In genomic region chr1:26148887-26149286, GRCh38 we compare ENCODE assay signal across 29 cellular contexts. TPM values are rescaled to one million over a fixed set of nuclear protein-coding genes. Genes with fewer than 3 reads are reported as not detected.
"Had no signal": no experiment of that assay in that cellular context is flagged by ENCODE, and none has a peak within 500 bp of the region (broad histone marks: within the 10 kb centered on the region; RNA-seq: fewer than 3 reads in every experiment).

No MANE protein-coding gene starts in this region.

- H3K27ac Mint-ChIP-seq: effector memory CD8-positive, alpha-beta T cell; natural killer cell; progenitor cell of endocrine pancreas; stimulated activated effector memory CD8-positive, alpha-beta T cell treated with anti-CD3 and anti-CD28 coated beads, Interleukin-12 subunit alpha, Interleukin-12 subunit beta, amount 100 ng/mL, for 72 hours had no signal

- H3K9me3 Mint-ChIP-seq: effector memory CD8-positive, alpha-beta T cell; natural killer cell; stimulated activated effector memory CD8-positive, alpha-beta T cell treated with anti-CD3 and anti-CD28 coated beads, Interleukin-12 subunit alpha, Interleukin-12 subunit beta, amount 100 ng/mL, for 72 hours had no signal

- DNase-seq: cortex of kidney; effector memory CD8-positive, alpha-beta T cell; erythroblast; esophagus squamous epithelium; foreskin melanocyte; glutamatergic neuron; heart right ventricle; hippocampal formation; left colon; left ventricle myocardium superior; lower lobe of right lung; natural killer cell; stimulated activated CD4-positive, alpha-beta T cell treated with anti-CD3 and anti-CD28 coated beads, Interleukin-12 subunit alpha, Interleukin-12 subunit beta, amount 100 ng/mL, for 4 hours; stimulated activated CD4-positive, alpha-beta T cell treated with anti-CD3 and anti-CD28 coated beads, Interleukin-1b, Interleukin-23, amount 100 ng/mL, for 48 hours; stimulated activated CD4-positive, alpha-beta T cell treated with anti-CD3 and anti-CD28 coated beads, Interleukin-4, amount 100 ng/mL, for 1 hour; stimulated activated naive CD4-positive, alpha-beta T cell treated with Interleukin-2 at 50 U/mL for 16 hours; stomach; thyroid gland; upper lobe of left lung had no signal

- H3K36me3 Mint-ChIP-seq: natural killer cell had no signal

- H3K4me3 Mint-ChIP-seq: effector memory CD8-positive, alpha-beta T cell; natural killer cell; stimulated activated effector memory CD8-positive, alpha-beta T cell treated with anti-CD3 and anti-CD28 coated beads, Interleukin-12 subunit alpha, Interleukin-12 subunit beta, amount 100 ng/mL, for 72 hours had no signal

- ATAC-seq: effector memory CD8-positive, alpha-beta T cell; heart right ventricle; left colon; left ventricle myocardium superior; lower lobe of right lung; natural killer cell; sciatic nerve; stimulated activated effector memory CD8-positive, alpha-beta T cell treated with anti-CD3 and anti-CD28 coated beads, Interleukin-12 subunit alpha, Interleukin-12 subunit beta, amount 100 ng/mL, for 72 hours had no signal

RNA-seq across cellular contexts. Expression of gene FAM110D, which starts 10.0 kb away (rescaled TPM):
- total RNA-seq: mononuclear cell, natural killer cell, smooth muscle cell had no signal

RNA-seq across cellular contexts. Expression of gene C1orf232, which starts 19.9 kb away (rescaled TPM):
- total RNA-seq: dermis microvascular lymphatic vessel endothelial cell, esophagus squamous epithelium, heart right ventricle, kidney epithelial cell, left colon, left ventricle myocardium superior, lower lobe of right lung, mononuclear cell, natural killer cell, omental fat pad, progenitor cell of endocrine pancreas, sciatic nerve, smooth muscle cell, stomach, subcutaneous adipose tissue, temporal lobe, thyroid gland, upper lobe of left lung had no signal

RNA-seq across cellular contexts. Expression of gene ZNF593OS, which starts 22.7 kb away (rescaled TPM):
- total RNA-seq: dermis microvascular lymphatic vessel endothelial cell, esophagus squamous epithelium, heart right ventricle, kidney epithelial cell, left colon, left ventricle myocardium superior, lower lobe of right lung, mononuclear cell, natural killer cell, omental fat pad, progenitor cell of endocrine pancreas, sciatic nerve, smooth muscle cell, stomach, subcutaneous adipose tissue, temporal lobe, upper lobe of left lung had no signal

RNA-seq across cellular contexts. Expression of gene CNKSR1, which starts 28.4 kb away (rescaled TPM):
- total RNA-seq: dermis microvascular lymphatic vessel endothelial cell had no signal
